In the genomic region with DNA sequence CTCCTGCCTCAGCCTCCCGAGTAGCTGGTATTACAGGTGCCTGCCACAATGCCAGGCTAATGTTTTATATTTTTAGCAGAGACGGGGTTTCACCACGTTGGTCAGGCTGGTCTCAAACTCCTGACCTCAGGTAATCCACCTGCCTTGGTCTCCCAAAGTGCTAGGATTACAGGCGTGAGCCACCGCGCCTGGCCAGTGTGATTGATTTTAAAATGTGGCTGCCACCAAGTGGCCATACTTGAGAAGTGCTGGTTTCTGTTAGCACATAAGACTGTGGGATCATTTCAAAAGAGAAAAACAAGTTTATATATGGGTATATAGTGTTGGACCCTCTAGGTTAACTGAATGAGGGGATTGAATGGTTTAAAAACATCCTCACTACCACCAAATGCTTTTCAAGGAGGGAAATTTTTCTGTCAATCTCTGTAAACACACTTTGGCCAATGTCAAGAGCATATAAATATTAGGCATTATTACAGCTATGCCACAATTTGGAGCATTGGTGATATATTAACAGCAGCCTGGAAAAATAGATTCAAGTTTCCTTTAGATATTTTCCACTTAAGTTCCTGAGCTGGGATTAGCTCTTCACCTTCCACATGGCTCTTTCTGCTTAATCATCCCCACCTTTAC, we compare ENCODE assay signal across 8 cellular contexts. TPM values are rescaled to one million over a fixed set of nuclear protein-coding genes. Genes with fewer than 3 reads are reported as not detected.
DNase-seq lines count a peak whose midpoint lies in the region; ATAC-seq and TF ChIP-seq lines count a peak whose summit lies in the region.

No MANE protein-coding gene starts in this region.

- peaks cover 6% of the 10 kb centered on the region for H4K20me1 ChIP-seq in hepatocyte (ENCODE audit: insufficient read depth, poor library complexity, severe bottlenecking)

- 59% methylated on average over 6 of the region's 6 CpGs for WGBS in hepatocyte (ENCODE audit: low lambda C conversion rate, missing lambda C conversion rate)

- no peaks in the 10 kb centered on the region for H3K27me3 Mint-ChIP-seq in activated T-cell treated with anti-CD3 and anti-CD28 coated beads, Interleukin-2, amount 50 U/mL, for 24 hours

- H3K4me1 Mint-ChIP-seq in activated T-cell treated with anti-CD3 and anti-CD28 coated beads, Interleukin-2, amount 50 U/mL, for 24 hours (ENCODE audit: low read depth), result peaks cover 22% of the 10 kb centered on the region

- no peak for ATAC-seq in GM18867 (IDR thresholded peaks at IDR 0.05; ENCODE audit: unreplicated experiment)
- ATAC-seq in HG02759 (IDR thresholded peaks at IDR 0.05; ENCODE audit: unreplicated experiment), result no peak

- no peak overlapping the region for H3K4me3 Mint-ChIP-seq in activated T-cell treated with anti-CD3 and anti-CD28 coated beads, Interleukin-2, amount 50 U/mL, for 24 hours

- no peak overlapping the region for H3K27ac Mint-ChIP-seq in activated T-cell treated with anti-CD3 and anti-CD28 coated beads, Interleukin-2, amount 50 U/mL, for 24 hours

- TF ChIP-seq CTCF in hepatocyte (IDR thresholded peaks at IDR 0.05; ENCODE audit: poor library complexity), result peak; percentile 70

- peaks cover 14% of the 10 kb centered on the region for H3K79me2 ChIP-seq in hepatocyte

- H3K27me3 ChIP-seq in hepatocyte, result no peaks in the 10 kb centered on the region

- peaks cover 4% of the 10 kb centered on the region for H3K36me3 ChIP-seq in hepatocyte (replicated peaks; ENCODE audit: insufficient read depth, low read depth)

- peaks cover 4% of the 10 kb centered on the region for H3K4me1 ChIP-seq in hepatocyte (ENCODE audit: insufficient read depth)

- H3K9me3 ChIP-seq in hepatocyte (ENCODE audit: low read depth), result no peaks in the 10 kb centered on the region

- H3K9me2 ChIP-seq in hepatocyte (replicated peaks; ENCODE audit: insufficient read depth), result no peaks in the 10 kb centered on the region

- H3K4me2 ChIP-seq in hepatocyte, result no peak overlapping the region

- peak; percentile 30 for DNase-seq in activated T-cell treated with anti-CD3 and anti-CD28 coated beads for 1 hour (ENCODE audit: low read depth)
- no peak for DNase-seq in activated T-cell treated with anti-CD3 and anti-CD28 coated beads, Interleukin-2, amount 50 U/mL, for 24 hours
- peak; percentile 63 for DNase-seq in NCI-H82 (lab: John Stamatoyannopoulos, UW)
- peak; percentile 45 for DNase-seq in amniotic epithelial cell (ENCODE audit: low read depth)
- peak; percentile 57 for DNase-seq in hepatocyte (ENCODE audit: low spot score)
- peak in 2 of 3 experiments; percentile 28 to 33 for DNase-seq in stimulated activated CD4-positive, alpha-beta T cell treated with anti-CD3 and anti-CD28 coated beads, TNF-alpha, amount 100 ng/mL, for 4 hours (ENCODE audit: low read depth in 3 of 3)

- H3K9me3 Mint-ChIP-seq in activated T-cell treated with anti-CD3 and anti-CD28 coated beads, Interleukin-2, amount 50 U/mL, for 24 hours, result peaks cover 8% of the 10 kb centered on the region

- H2AFZ ChIP-seq in hepatocyte, result no peak overlapping the region

- no peak overlapping the region for H3K4me3 ChIP-seq in hepatocyte

- peaks cover 96% of the 10 kb centered on the region for H3K36me3 Mint-ChIP-seq in activated T-cell treated with anti-CD3 and anti-CD28 coated beads, Interleukin-2, amount 50 U/mL, for 24 hours (ENCODE audit: low read depth)

- no peak overlapping the region for H3K27ac ChIP-seq in hepatocyte

RNA-seq across cellular contexts. Expression of gene DHRS13, which starts 13.5 kb away (rescaled TPM):
- 14.9 and 22.4 TPM in 2 replicates for total RNA-seq in hepatocyte
- 10.8 and 15.4 TPM in 2 replicates for polyA plus RNA-seq in hepatocyte

RNA-seq across cellular contexts. Expression of gene FLOT2, which starts 18.9 kb away (rescaled TPM):
- 31.8 and 42.0 TPM in 2 replicates for total RNA-seq in hepatocyte
- 56.4 and 64.0 TPM in 2 replicates for polyA plus RNA-seq in hepatocyte

RNA-seq across cellular contexts. Expression of gene PHF12, which starts 34.9 kb away (rescaled TPM):
- 18.2 and 19.0 TPM in 2 replicates for total RNA-seq in hepatocyte
- 10.0 and 12.1 TPM in 2 replicates for polyA plus RNA-seq in hepatocyte
